Comparison of ENCODE assay signal across 2 cellular contexts in genomic region chr5:131258733-131259132, GRCh38.
TF ChIP-seq lines count a peak whose summit lies in the region.

No MANE protein-coding gene starts in this region.

TF ChIP-seq in GM23338, 12 proteins besides CTCF, POLR2A, EP300 and RAD21:
- TF ChIP-seq, protein P1, sequence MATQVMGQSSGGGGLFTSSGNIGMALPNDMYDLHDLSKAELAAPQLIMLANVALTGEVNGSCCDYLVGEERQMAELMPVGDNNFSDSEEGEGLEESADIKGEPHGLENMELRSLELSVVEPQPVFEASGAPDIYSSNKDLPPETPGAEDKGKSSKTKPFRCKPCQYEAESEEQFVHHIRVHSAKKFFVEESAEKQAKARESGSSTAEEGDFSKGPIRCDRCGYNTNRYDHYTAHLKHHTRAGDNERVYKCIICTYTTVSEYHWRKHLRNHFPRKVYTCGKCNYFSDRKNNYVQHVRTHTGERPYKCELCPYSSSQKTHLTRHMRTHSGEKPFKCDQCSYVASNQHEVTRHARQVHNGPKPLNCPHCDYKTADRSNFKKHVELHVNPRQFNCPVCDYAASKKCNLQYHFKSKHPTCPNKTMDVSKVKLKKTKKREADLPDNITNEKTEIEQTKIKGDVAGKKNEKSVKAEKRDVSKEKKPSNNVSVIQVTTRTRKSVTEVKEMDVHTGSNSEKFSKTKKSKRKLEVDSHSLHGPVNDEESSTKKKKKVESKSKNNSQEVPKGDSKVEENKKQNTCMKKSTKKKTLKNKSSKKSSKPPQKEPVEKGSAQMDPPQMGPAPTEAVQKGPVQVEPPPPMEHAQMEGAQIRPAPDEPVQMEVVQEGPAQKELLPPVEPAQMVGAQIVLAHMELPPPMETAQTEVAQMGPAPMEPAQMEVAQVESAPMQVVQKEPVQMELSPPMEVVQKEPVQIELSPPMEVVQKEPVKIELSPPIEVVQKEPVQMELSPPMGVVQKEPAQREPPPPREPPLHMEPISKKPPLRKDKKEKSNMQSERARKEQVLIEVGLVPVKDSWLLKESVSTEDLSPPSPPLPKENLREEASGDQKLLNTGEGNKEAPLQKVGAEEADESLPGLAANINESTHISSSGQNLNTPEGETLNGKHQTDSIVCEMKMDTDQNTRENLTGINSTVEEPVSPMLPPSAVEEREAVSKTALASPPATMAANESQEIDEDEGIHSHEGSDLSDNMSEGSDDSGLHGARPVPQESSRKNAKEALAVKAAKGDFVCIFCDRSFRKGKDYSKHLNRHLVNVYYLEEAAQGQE (IDR thresholded peaks at IDR 0.05; ENCODE audit: unreplicated experiment) = no peak
- TF ChIP-seq JUNB (IDR thresholded peaks at IDR 0.05; ENCODE audit: unreplicated experiment) (no peak), ZNF114 (CRISPR knock-in tag; IDR thresholded peaks at IDR 0.05) (no peak), CREB1 (CRISPR knock-in tag; IDR thresholded peaks at IDR 0.05; ENCODE audit: low read depth) (no peak), POLR2AphosphoS5 (IDR thresholded peaks at IDR 0.05; ENCODE audit: low read depth) (no peak)
TF ChIP-seq in GM23338: peak in this region for 0.

TF ChIP-seq in SK-N-SH, 30 proteins besides CTCF, POLR2A, EP300 and RAD21:
- TF ChIP-seq MAX (IDR thresholded peaks at IDR 0.05; ENCODE audit: low read depth) (no peak), NRF1 (IDR thresholded peaks at IDR 0.05; ENCODE audit: low read depth, low read length) (no peak), FOXM1 (IDR thresholded peaks at IDR 0.05; ENCODE audit: low read depth) (no peak), MXI1 (IDR thresholded peaks at IDR 0.05; ENCODE audit: low read depth, low read length) (no peak)
